Comparison of ENCODE assay signal across 17 cellular contexts in genomic region chr2:150138587-150138986, GRCh38.
"Had no signal": no experiment of that assay in that cellular context is flagged by ENCODE, and none has a peak within 500 bp of the region (broad histone marks: within the 10 kb centered on the region; RNA-seq: fewer than 3 reads in every experiment).

No MANE protein-coding gene starts in this region.

- H3K9me3 ChIP-seq: adrenal gland, prostate gland, right atrium auricular region, tibial nerve, uterus had no signal

- H3K27me3 Mint-ChIP-seq: activated CD4-positive, alpha-beta T cell treated with anti-CD3 and anti-CD28 coated beads, Interleukin-2, amount 10 ng/mL, durations not matched to agents 24 days and 14 days had no signal

- H3K27ac Mint-ChIP-seq: activated CD4-positive, alpha-beta T cell treated with anti-CD3 and anti-CD28 coated beads, Interleukin-2, amount 10 ng/mL, durations not matched to agents 24 days and 14 days; activated T-cell treated with anti-CD3 and anti-CD28 coated beads, Interleukin-2, amount 50 U/mL, for 72 hours had no signal

- ATAC-seq: activated T-cell treated with anti-CD3 and anti-CD28 coated beads, Interleukin-2, amount 50 U/mL, for 72 hours had no signal

- H3K4me1 Mint-ChIP-seq: activated CD4-positive, alpha-beta T cell treated with anti-CD3 and anti-CD28 coated beads, Interleukin-2, amount 10 ng/mL, durations not matched to agents 24 days and 14 days had no signal

- H3K27me3 ChIP-seq: adrenal gland, cardiac muscle cell, right atrium auricular region, tibial nerve, uterus had no signal

- H3K4me1 ChIP-seq: adrenal gland, prostate gland, right atrium auricular region, tibial nerve, uterus had no signal

- H3K27ac ChIP-seq: adrenal gland, cardiac muscle cell, prostate gland, right atrium auricular region, tibial nerve, uterus had no signal

- H3K4me3 Mint-ChIP-seq: activated CD4-positive, alpha-beta T cell treated with anti-CD3 and anti-CD28 coated beads, Interleukin-2, amount 10 ng/mL, durations not matched to agents 24 days and 14 days; activated T-cell treated with anti-CD3 and anti-CD28 coated beads, Interleukin-2, amount 50 U/mL, for 72 hours; neural crest cell had no signal

- H3K9me3 Mint-ChIP-seq: activated CD4-positive, alpha-beta T cell treated with anti-CD3 and anti-CD28 coated beads, Interleukin-2, amount 10 ng/mL, durations not matched to agents 24 days and 14 days; neural crest cell had no signal

- H3K4me3 ChIP-seq: adrenal gland, cardiac muscle cell, prostate gland, right atrium auricular region, tibial nerve, uterus had no signal

- DNase-seq: activated CD4-positive, alpha-beta T cell treated with anti-CD3 and anti-CD28 coated beads, Interleukin-2, amount 10 ng/mL, durations not matched to agents 24 days and 14 days; activated CD8-positive, alpha-beta memory T cell treated with anti-CD3 and anti-CD28 coated beads, Interleukin-2, amount 50 U/mL, for 4 hours; activated effector memory CD4-positive, alpha-beta T cell treated with anti-CD3 and anti-CD28 coated beads, Interleukin-2, amount 50 U/mL, for 16 hours; activated naive CD4-positive, alpha-beta T cell treated with anti-CD3 and anti-CD28 coated beads, Interleukin-2, amount 50 U/mL, for 16 hours; activated T-cell treated with anti-CD3 and anti-CD28 coated beads, Interleukin-2, amount 50 U/mL, for 72 hours; adrenal gland; foreskin fibroblast; hippocampal formation; islet precursor cell; stimulated activated CD4-positive, alpha-beta T cell treated with anti-CD3 and anti-CD28 coated beads, Interleukin-2, amount 100 ng/mL, for 24 hours; stimulated activated naive CD4-positive, alpha-beta T cell treated with Interleukin-2 at 50 U/mL for 16 hours; uterus had no signal

- H3K36me3 ChIP-seq: adrenal gland, cardiac muscle cell, prostate gland, right atrium auricular region, tibial nerve, uterus had no signal
